Comparison of ENCODE assay signal across 8 cellular contexts in genomic region chr2:235116885-235117492, GRCh38.
DNase-seq lines count a peak whose midpoint lies in the region; ATAC-seq and TF ChIP-seq lines count a peak whose summit lies in the region.

No MANE protein-coding gene starts in this region.

- H3K9ac ChIP-seq in fibroblast of lung (ENCODE audit: insufficient read depth, low read length) = no peak overlapping the region

- TF ChIP-seq CTCF in Peyer's patch (IDR thresholded peaks at IDR 0.05) (peak in 5 of 6 experiments; percentile 57 to 82 (median 70)), fibroblast of lung (conservative IDR thresholded peaks at IDR 0.05 in 1 of 2, IDR thresholded peaks at IDR 0.05 in 1 of 2; ENCODE audit: low read depth in 1 of 2, low read length in 2 of 2) (peak; percentile 36 to 46), retinal pigment epithelial cell (conservative IDR thresholded peaks at IDR 0.05; ENCODE audit: low read depth, low read length) (peak; percentile 53)

- no peak for TF ChIP-seq POLR2A in Peyer's patch (IDR thresholded peaks at IDR 0.05)

- no peak overlapping the region for H2AFZ ChIP-seq in fibroblast of lung (ENCODE audit: low read length)

- H3K27ac Mint-ChIP-seq in CD4-positive, CD25-positive, alpha-beta regulatory T cell = no peak overlapping the region

- H3K79me2 ChIP-seq in fibroblast of lung (ENCODE audit: control insufficient read depth, insufficient read depth, low read length) = no peaks in the 10 kb centered on the region

- H3K9me3 Mint-ChIP-seq in CD4-positive, CD25-positive, alpha-beta regulatory T cell = peaks cover 0 to 6% (median 3%) of the 10 kb centered on the region in 7 donors

- DNase-seq in CD4-positive, CD25-positive, alpha-beta regulatory T cell = peak in 2 of 3 donors; percentile 3 to 11
- peak; percentile 19 for DNase-seq in HuH-7 (ENCODE audit: low spot score)
- DNase-seq in Peyer's patch = no peak
- DNase-seq in fibroblast of lung (ENCODE audit: low read depth in 2 of 2) = peak; percentile 36 to 69
- DNase-seq in retinal pigment epithelial cell (ENCODE audit: low read depth) = no peak
- no peak for DNase-seq in activated T-cell treated with anti-CD3 and anti-CD28 coated beads, Interleukin-2, amount 50 U/mL, for 48 hours

- H3K27ac ChIP-seq in CD4-positive, CD25-positive, alpha-beta regulatory T cell (ENCODE audit: insufficient read depth, low read length, poor library complexity, severe bottlenecking) = no peak overlapping the region
- H3K27ac ChIP-seq in Peyer's patch (no peak overlapping the region), fibroblast of lung (ENCODE audit: insufficient read depth, low read length) (no peak overlapping the region)

- ATAC-seq in CD4-positive, CD25-positive, alpha-beta regulatory T cell (ENCODE audit: low read depth in 2 of 2) = no peak
- no peak for ATAC-seq in GM19452 (IDR thresholded peaks at IDR 0.05; ENCODE audit: unreplicated experiment)
- ATAC-seq in HG03432 (IDR thresholded peaks at IDR 0.05; ENCODE audit: unreplicated experiment) = no peak

- H3K4me2 ChIP-seq in fibroblast of lung (ENCODE audit: extremely low read depth, insufficient read depth, low read length) = peak overlapping the region; percentile 51

- no peaks in the 10 kb centered on the region for H3K27me3 ChIP-seq in CD4-positive, CD25-positive, alpha-beta regulatory T cell (ENCODE audit: control insufficient read depth, insufficient read depth, low read length)
- H3K27me3 ChIP-seq in Peyer's patch = no peaks in the 10 kb centered on the region
- no peaks in the 10 kb centered on the region for H3K27me3 ChIP-seq in fibroblast of lung (ENCODE audit: control insufficient read depth, insufficient read depth, low read length)

- no peaks in the 10 kb centered on the region for H3K9me3 ChIP-seq in CD4-positive, CD25-positive, alpha-beta regulatory T cell (ENCODE audit: control insufficient read depth in 2 of 2, low read length in 2 of 2)
- H3K9me3 ChIP-seq in Peyer's patch = no peaks in the 10 kb centered on the region
- no peaks in the 10 kb centered on the region for H3K9me3 ChIP-seq in fibroblast of lung (ENCODE audit: control insufficient read depth, insufficient read depth, low read depth, low read length)

- H3K4me3 ChIP-seq in CD4-positive, CD25-positive, alpha-beta regulatory T cell (ENCODE audit: low read depth, low read length) = no peak overlapping the region
- no peak overlapping the region for H3K4me3 ChIP-seq in Peyer's patch
- no peak overlapping the region for H3K4me3 ChIP-seq in fibroblast of lung (replicated peaks in 1 of 4; ENCODE audit: control extremely low read depth in 1 of 4, insufficient read depth in 1 of 4, low read depth in 3 of 4, low read length in 4 of 4)
- no peak overlapping the region for H3K4me3 ChIP-seq in retinal pigment epithelial cell (ENCODE audit: low read length)

- H3K4me3 Mint-ChIP-seq in CD4-positive, CD25-positive, alpha-beta regulatory T cell = no peak overlapping the region

- H3K4me1 ChIP-seq in CD4-positive, CD25-positive, alpha-beta regulatory T cell (ENCODE audit: control insufficient read depth, insufficient read depth, low read length, poor library complexity, severe bottlenecking) = no peaks in the 10 kb centered on the region
- H3K4me1 ChIP-seq in Peyer's patch (no peaks in the 10 kb centered on the region), fibroblast of lung (ENCODE audit: control insufficient read depth, extremely low read depth, insufficient read depth, low read length) (no peaks in the 10 kb centered on the region)

- H3K36me3 ChIP-seq in CD4-positive, CD25-positive, alpha-beta regulatory T cell (ENCODE audit: control insufficient read depth, insufficient read depth, low read length) = no peaks in the 10 kb centered on the region
- no peaks in the 10 kb centered on the region for H3K36me3 ChIP-seq in Peyer's patch
- no peaks in the 10 kb centered on the region for H3K36me3 ChIP-seq in fibroblast of lung (ENCODE audit: control insufficient read depth, insufficient read depth, low read length)

- H3K27me3 Mint-ChIP-seq in CD4-positive, CD25-positive, alpha-beta regulatory T cell = peaks cover 14% of the 10 kb centered on the region

- H4K20me1 ChIP-seq in fibroblast of lung (ENCODE audit: control insufficient read depth, extremely low read depth, insufficient read depth, low read length) = no peaks in the 10 kb centered on the region

- H3K4me1 Mint-ChIP-seq in CD4-positive, CD25-positive, alpha-beta regulatory T cell = no peaks in the 10 kb centered on the region

- no peaks in the 10 kb centered on the region for H3K36me3 Mint-ChIP-seq in CD4-positive, CD25-positive, alpha-beta regulatory T cell

Comparison
In these comparisons a context has a peak if more than half of its experiments do, and no peak if none do; other contexts are left out.
1. DNase-seq: peak in CD4-positive, CD25-positive, alpha-beta regulatory T cell (2 of 3), HuH-7 (single experiment) and fibroblast of lung (2 of 2); none in Peyer's patch (0 of 3), retinal pigment epithelial cell (single experiment) and activated T-cell treated with anti-CD3 and anti-CD28 coated beads, Interleukin-2, amount 50 U/mL, for 48 hours (0 of 2).
2. Peak in every context shown above with its lines, with median percentiles within 50 percentile points of each other: CTCF ChIP-seq.